Comparison of ENCODE assay signal across 34 cellular contexts in genomic region chr10:83252169-83252568, GRCh38.
"Had no signal": no experiment of that assay in that cellular context is flagged by ENCODE, and none has a peak within 500 bp of the region (broad histone marks: within the 10 kb centered on the region; RNA-seq: fewer than 3 reads in every experiment).

No MANE protein-coding gene starts in this region.

- H3K4me3 ChIP-seq: adrenal gland, ascending aorta, body of pancreas, breast epithelium, cardiac muscle cell had no signal

- H3K27me3 ChIP-seq: adrenal gland, ascending aorta, body of pancreas, brain microvascular endothelial cell, breast epithelium, cardiac muscle cell had no signal

- H3K4me1 ChIP-seq: adrenal gland, ascending aorta, body of pancreas, breast epithelium had no signal

- ATAC-seq: activated naive CD4-positive, alpha-beta T cell treated with anti-CD3 and anti-CD28 coated beads, Interleukin-2, amount 50 U/mL, for 72 hours; activated naive CD8-positive, alpha-beta T cell treated with anti-CD3 and anti-CD28 coated beads, Interleukin-2, amount 50 U/mL, for 24 hours; activated T-cell treated with anti-CD3 and anti-CD28 coated beads, Interleukin-2, amount 50 U/mL, for 4 hours; activated T-cell treated with anti-CD3 and anti-CD28 coated beads, Interleukin-2, amount 50 U/mL, for 72 hours; activated T-helper 17 cell treated with anti-CD3 and anti-CD28 coated beads, Interleukin-2, amount 50 U/mL, for 72 hours; body of pancreas had no signal

- FAIRE-seq: astrocyte, bronchial epithelial cell had no signal

- H3K36me3 ChIP-seq: adrenal gland, ascending aorta, brain microvascular endothelial cell, breast epithelium, cardiac muscle cell had no signal

- DNase-seq: activated effector memory CD4-positive, alpha-beta T cell treated with anti-CD3 and anti-CD28 coated beads, Interleukin-2, amount 50 U/mL, for 16 hours; activated effector memory CD4-positive, alpha-beta T cell treated with Interleukin-2 at 50 U/mL for 16 hours; activated gamma-delta T cell; activated gamma-delta T cell treated with Interleukin-2 at 50 U/mL for 16 hours; activated naive CD4-positive, alpha-beta T cell; activated naive CD4-positive, alpha-beta T cell treated with anti-CD3 and anti-CD28 coated beads for 36 hours; activated naive CD4-positive, alpha-beta T cell treated with anti-CD3 and anti-CD28 coated beads, Interleukin-2, amount 10 ng/mL, durations not matched to agents 7 days and 5 days; activated naive CD4-positive, alpha-beta T cell treated with anti-CD3 and anti-CD28 coated beads, Interleukin-2, amount 50 U/mL, for 16 hours; activated naive CD4-positive, alpha-beta T cell treated with Interleukin-2 at 50 U/mL for 16 hours; activated naive CD8-positive, alpha-beta T cell treated with anti-CD3 and anti-CD28 coated beads for 36 hours; activated naive CD8-positive, alpha-beta T cell treated with anti-CD3 and anti-CD28 coated beads, Interleukin-2, amount 10 ng/mL, durations not matched to agents 7 days and 5 days; activated naive CD8-positive, alpha-beta T cell treated with anti-CD3 and anti-CD28 coated beads, Interleukin-2, amount 50 U/mL, for 24 hours; activated T-cell treated with anti-CD3 and anti-CD28 coated beads, Interleukin-2, amount 50 U/mL, for 1 hour; activated T-cell treated with anti-CD3 and anti-CD28 coated beads, Interleukin-2, amount 50 U/mL, for 24 hours; activated T-cell treated with anti-CD3 and anti-CD28 coated beads, Interleukin-2, amount 50 U/mL, for 4 hours; activated T-cell treated with anti-CD3 and anti-CD28 coated beads, Interleukin-2, amount 50 U/mL, for 48 hours; activated T-cell treated with anti-CD3 and anti-CD28 coated beads, Interleukin-2, amount 50 U/mL, for 72 hours; adrenal gland; amniotic stem cell; amygdala; anterior cingulate cortex; aorta; body of pancreas; brain microvascular endothelial cell; caudate nucleus; central memory CD4-positive, alpha-beta T cell; cerebellar nuclear complex had no signal

- H3K27ac ChIP-seq: adrenal gland, ascending aorta, body of pancreas, brain microvascular endothelial cell, breast epithelium, cardiac muscle cell had no signal
